Comparison of ENCODE assay signal across 22 cellular contexts in the genomic region with DNA sequence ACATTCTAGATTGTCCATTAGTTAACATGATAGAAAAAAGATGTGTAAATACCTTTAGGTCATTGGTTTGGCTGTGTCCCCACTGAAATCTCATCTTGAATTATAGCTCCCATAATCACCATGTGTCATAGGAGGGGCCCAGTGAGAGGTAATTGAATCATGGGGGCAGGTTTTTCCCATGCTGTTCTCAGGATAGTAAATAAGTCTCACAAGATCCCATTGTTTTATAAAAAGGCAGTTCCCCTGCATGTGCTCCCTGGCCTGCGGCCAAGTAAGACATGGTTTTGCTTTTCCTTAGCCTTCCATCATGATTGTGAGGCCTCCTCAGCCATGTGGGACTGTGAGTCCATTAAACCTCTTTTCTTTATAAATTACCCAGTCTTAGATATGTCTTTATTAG. TPM values are rescaled to one million over a fixed set of nuclear protein-coding genes. Genes with fewer than 3 reads are reported as not detected.
DNase-seq lines count a peak whose midpoint lies in the region; ATAC-seq and TF ChIP-seq lines count a peak whose summit lies in the region.
"Had no signal": no experiment of that assay in that cellular context is flagged by ENCODE, and none has a peak within 500 bp of the region (broad histone marks: within the 10 kb centered on the region; RNA-seq: fewer than 3 reads in every experiment).

No MANE protein-coding gene starts in this region.

- no peak for ATAC-seq in GM19328 (IDR thresholded peaks at IDR 0.05; ENCODE audit: unreplicated experiment)
- ATAC-seq: left lobe of liver had no signal

- TF ChIP-seq CTCF in A673 (conservative IDR thresholded peaks at IDR 0.05; ENCODE audit: low read depth, low read length) = no peak
- TF ChIP-seq CTCF in HEK293 (tag by site-specific recombination; IDR thresholded peaks at IDR 0.05) = no peak
- no peak for TF ChIP-seq CTCF in fibroblast of mammary gland (conservative IDR thresholded peaks at IDR 0.05; ENCODE audit: control insufficient read depth, insufficient read depth, low read depth, low read length)

- H3K27ac ChIP-seq in A673 (ENCODE audit: low read depth, low read length, poor library complexity, severe bottlenecking) = no peak overlapping the region
- H3K27ac ChIP-seq in HEK293 (ENCODE audit: extremely low read depth, low read depth, low read length) = no peak overlapping the region
- H3K27ac ChIP-seq: sigmoid colon had no signal

- POLR2A ChIA-PET in A673 (lab: Charles Lee; ENCODE audit: low non-redundant PET) (no interaction called here), HEK293 (lab: Yijun Ruan, JAX) (no interaction called here)

- DNase-seq in A673 (ENCODE audit: low spot score) = peak; percentile 51
- peak; percentile 46 for DNase-seq in OCI-M1 (lab: John Stamatoyannopoulos, UW)
- peak; percentile 1 for DNase-seq in fibroblast of mammary gland (ENCODE audit: low read depth)
- no peak for DNase-seq in SKM-1 treated with dmso at 0.1 percent for 144 hours (lab: John Stamatoyannopoulos, UW; ENCODE audit: unreplicated experiment)
- DNase-seq in GDM1 (lab: John Stamatoyannopoulos, UW) = no peak
- DNase-seq in activated gamma-delta T cell (lab: John Stamatoyannopoulos, UW) = no peak
- DNase-seq: activated CD4-positive, alpha-beta memory T cell treated with anti-CD3 and anti-CD28 coated beads, Interleukin-2, amount 10 ng/mL, durations not matched to agents 7 days and 5 days; activated gamma-delta T cell treated with Interleukin-2 at 50 U/mL for 16 hours; activated T-cell treated with anti-CD3 and anti-CD28 coated beads for 4 hours; C1 segment of cervical spinal cord; cortex of kidney; head of caudate nucleus; MM.1S; NCI-H1694; NCI-H446 treated with DMSO at 0.1 percent for 48 hours; RPMI8226; sigmoid colon; stimulated activated CD4-positive, alpha-beta T cell treated with anti-CD3 and anti-CD28 coated beads, Interleukin-15, amount 100 ng/mL, for 24 hours; T1000 had no signal

- intact Hi-C loops in A673 (cut with micrococcal nuclease; ENCODE audit: unreplicated experiment) = no loop called here

- BruUV-seq in A673 (replicated peaks; lab: Mats Ljungman, UMichigan) = no TSS peak

- H3K4me3 ChIP-seq in A673 (ENCODE audit: low read depth, low read length, poor library complexity, severe bottlenecking) (no peak overlapping the region), HEK293 (ENCODE audit: low read depth, low read length) (no peak overlapping the region), fibroblast of mammary gland (ENCODE audit: control insufficient read depth, low read depth, low read length) (no peak overlapping the region)
- H3K4me3 ChIP-seq: sigmoid colon had no signal

- CTCF ChIA-PET in A673 (lab: Charles Lee) = no interaction called here
- CTCF ChIA-PET in HEK293 (lab: Yijun Ruan, JAX) = interaction anchor here (3.7 kb wide), 1 partner anchor 12 kb away, joined by 18 read pairs; no protein-coding TSS in a partner anchor

- H3K9me3 ChIP-seq in A673 (ENCODE audit: low read depth, low read length, poor library complexity, severe bottlenecking) (peaks cover 7% of the 10 kb centered on the region), HEK293 (ENCODE audit: control insufficient read depth, insufficient read depth, low read depth, low read length) (no peaks in the 10 kb centered on the region)
- H3K9me3 ChIP-seq: sigmoid colon had no signal

- H3K27me3 ChIP-seq in A673 (replicated peaks; ENCODE audit: insufficient read depth, low read depth, low read length, poor library complexity) = no peaks in the 10 kb centered on the region
- H3K27me3 ChIP-seq: sigmoid colon had no signal

- no peaks in the 10 kb centered on the region for H3K4me1 ChIP-seq in A673 (ENCODE audit: insufficient read depth, low read length, poor library complexity, severe bottlenecking)
- H3K4me1 ChIP-seq in HEK293 (ENCODE audit: control insufficient read depth, insufficient read depth, low read length) = no peaks in the 10 kb centered on the region
- H3K4me1 ChIP-seq: sigmoid colon had no signal

- H3K36me3 ChIP-seq in A673 (ENCODE audit: insufficient read depth, low read length, poor library complexity, severe bottlenecking) (no peaks in the 10 kb centered on the region), HEK293 (ENCODE audit: control insufficient read depth in 2 of 2, insufficient read depth in 1 of 2, low read length in 2 of 2) (no peaks in the 10 kb centered on the region)
- H3K36me3 ChIP-seq: sigmoid colon had no signal

TF ChIP-seq in HEK293, 187 proteins besides CTCF, POLR2A, EP300 and RAD21 (continues in another document):
- TF ChIP-seq ZNF311 (tag by site-specific recombination; IDR thresholded peaks at IDR 0.05; ENCODE audit: borderline replicate concordance) (no peak), ZNF670 (tag by site-specific recombination; IDR thresholded peaks at IDR 0.05; ENCODE audit: low read depth) (no peak), ZNF791 (tag by site-specific recombination; IDR thresholded peaks at IDR 0.05) (no peak), ZNF19 (tag by site-specific recombination; IDR thresholded peaks at IDR 0.05; ENCODE audit: low read depth) (0 out of 2 replicates have a peak, but pooled peaks have one; percentile 11), ZNF626 (tag by site-specific recombination; IDR thresholded peaks at IDR 0.05) (peak; percentile 52; the same call in 1 of the 2 replicates), ZNF830 (tag by site-specific recombination; IDR thresholded peaks at IDR 0.05; ENCODE audit: low read depth) (no peak), YY2 (tag by site-specific recombination; IDR thresholded peaks at IDR 0.05) (no peak), SCRT1 (tag by site-specific recombination; IDR thresholded peaks at IDR 0.05; ENCODE audit: borderline replicate concordance) (no peak), ZNF274 (IDR thresholded peaks at IDR 0.05; ENCODE audit: low read length) (no peak), ZNF274 (tag by site-specific recombination; IDR thresholded peaks at IDR 0.05; ENCODE audit: borderline replicate concordance) (no peak), ZNF521 (tag by site-specific recombination; IDR thresholded peaks at IDR 0.05) (no peak), SP7 (tag by site-specific recombination; IDR thresholded peaks at IDR 0.05) (peak; percentile 64), ZIC2 (tag by site-specific recombination; IDR thresholded peaks at IDR 0.05) (peak; percentile 70), ZNF658 (tag by site-specific recombination; IDR thresholded peaks at IDR 0.05) (no peak)
- TF ChIP-seq, protein P1, sequence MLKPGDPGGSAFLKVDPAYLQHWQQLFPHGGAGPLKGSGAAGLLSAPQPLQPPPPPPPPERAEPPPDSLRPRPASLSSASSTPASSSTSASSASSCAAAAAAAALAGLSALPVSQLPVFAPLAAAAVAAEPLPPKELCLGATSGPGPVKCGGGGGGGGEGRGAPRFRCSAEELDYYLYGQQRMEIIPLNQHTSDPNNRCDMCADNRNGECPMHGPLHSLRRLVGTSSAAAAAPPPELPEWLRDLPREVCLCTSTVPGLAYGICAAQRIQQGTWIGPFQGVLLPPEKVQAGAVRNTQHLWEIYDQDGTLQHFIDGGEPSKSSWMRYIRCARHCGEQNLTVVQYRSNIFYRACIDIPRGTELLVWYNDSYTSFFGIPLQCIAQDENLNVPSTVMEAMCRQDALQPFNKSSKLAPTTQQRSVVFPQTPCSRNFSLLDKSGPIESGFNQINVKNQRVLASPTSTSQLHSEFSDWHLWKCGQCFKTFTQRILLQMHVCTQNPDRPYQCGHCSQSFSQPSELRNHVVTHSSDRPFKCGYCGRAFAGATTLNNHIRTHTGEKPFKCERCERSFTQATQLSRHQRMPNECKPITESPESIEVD (tag by site-specific recombination; IDR thresholded peaks at IDR 0.05) = peak; percentile 81
- TF ChIP-seq, protein P2, sequence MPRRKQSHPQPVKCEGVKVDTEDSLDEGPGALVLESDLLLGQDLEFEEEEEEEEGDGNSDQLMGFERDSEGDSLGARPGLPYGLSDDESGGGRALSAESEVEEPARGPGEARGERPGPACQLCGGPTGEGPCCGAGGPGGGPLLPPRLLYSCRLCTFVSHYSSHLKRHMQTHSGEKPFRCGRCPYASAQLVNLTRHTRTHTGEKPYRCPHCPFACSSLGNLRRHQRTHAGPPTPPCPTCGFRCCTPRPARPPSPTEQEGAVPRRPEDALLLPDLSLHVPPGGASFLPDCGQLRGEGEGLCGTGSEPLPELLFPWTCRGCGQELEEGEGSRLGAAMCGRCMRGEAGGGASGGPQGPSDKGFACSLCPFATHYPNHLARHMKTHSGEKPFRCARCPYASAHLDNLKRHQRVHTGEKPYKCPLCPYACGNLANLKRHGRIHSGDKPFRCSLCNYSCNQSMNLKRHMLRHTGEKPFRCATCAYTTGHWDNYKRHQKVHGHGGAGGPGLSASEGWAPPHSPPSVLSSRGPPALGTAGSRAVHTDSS (tag by site-specific recombination; IDR thresholded peaks at IDR 0.05) = no peak
- TF ChIP-seq, protein P3, sequence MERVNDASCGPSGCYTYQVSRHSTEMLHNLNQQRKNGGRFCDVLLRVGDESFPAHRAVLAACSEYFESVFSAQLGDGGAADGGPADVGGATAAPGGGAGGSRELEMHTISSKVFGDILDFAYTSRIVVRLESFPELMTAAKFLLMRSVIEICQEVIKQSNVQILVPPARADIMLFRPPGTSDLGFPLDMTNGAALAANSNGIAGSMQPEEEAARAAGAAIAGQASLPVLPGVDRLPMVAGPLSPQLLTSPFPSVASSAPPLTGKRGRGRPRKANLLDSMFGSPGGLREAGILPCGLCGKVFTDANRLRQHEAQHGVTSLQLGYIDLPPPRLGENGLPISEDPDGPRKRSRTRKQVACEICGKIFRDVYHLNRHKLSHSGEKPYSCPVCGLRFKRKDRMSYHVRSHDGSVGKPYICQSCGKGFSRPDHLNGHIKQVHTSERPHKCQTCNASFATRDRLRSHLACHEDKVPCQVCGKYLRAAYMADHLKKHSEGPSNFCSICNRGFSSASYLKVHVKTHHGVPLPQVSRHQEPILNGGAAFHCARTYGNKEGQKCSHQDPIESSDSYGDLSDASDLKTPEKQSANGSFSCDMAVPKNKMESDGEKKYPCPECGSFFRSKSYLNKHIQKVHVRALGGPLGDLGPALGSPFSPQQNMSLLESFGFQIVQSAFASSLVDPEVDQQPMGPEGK (tag by site-specific recombination; IDR thresholded peaks at IDR 0.05) = no peak
- TF ChIP-seq, protein P4, sequence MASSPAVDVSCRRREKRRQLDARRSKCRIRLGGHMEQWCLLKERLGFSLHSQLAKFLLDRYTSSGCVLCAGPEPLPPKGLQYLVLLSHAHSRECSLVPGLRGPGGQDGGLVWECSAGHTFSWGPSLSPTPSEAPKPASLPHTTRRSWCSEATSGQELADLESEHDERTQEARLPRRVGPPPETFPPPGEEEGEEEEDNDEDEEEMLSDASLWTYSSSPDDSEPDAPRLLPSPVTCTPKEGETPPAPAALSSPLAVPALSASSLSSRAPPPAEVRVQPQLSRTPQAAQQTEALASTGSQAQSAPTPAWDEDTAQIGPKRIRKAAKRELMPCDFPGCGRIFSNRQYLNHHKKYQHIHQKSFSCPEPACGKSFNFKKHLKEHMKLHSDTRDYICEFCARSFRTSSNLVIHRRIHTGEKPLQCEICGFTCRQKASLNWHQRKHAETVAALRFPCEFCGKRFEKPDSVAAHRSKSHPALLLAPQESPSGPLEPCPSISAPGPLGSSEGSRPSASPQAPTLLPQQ (tag by site-specific recombination; IDR thresholded peaks at IDR 0.05) = peak; percentile 38; the same call in 1 of the 2 replicates

RNA-seq across cellular contexts. Expression of a gene that starts 32.5 kb away (rescaled TPM):
- 0.80 and 1.2 TPM in 2 replicates for total RNA-seq in A673 (2021)

Comparison
In these comparisons a context has a peak if more than half of its experiments do, and no peak if none do; other contexts are left out.
1. DNase-seq: peak in A673 (single experiment), OCI-M1 (single experiment) and fibroblast of mammary gland (single experiment); none in SKM-1 treated with dmso at 0.1 percent for 144 hours (single experiment), GDM1 (single experiment) and activated gamma-delta T cell (single experiment).